In the genomic region with DNA sequence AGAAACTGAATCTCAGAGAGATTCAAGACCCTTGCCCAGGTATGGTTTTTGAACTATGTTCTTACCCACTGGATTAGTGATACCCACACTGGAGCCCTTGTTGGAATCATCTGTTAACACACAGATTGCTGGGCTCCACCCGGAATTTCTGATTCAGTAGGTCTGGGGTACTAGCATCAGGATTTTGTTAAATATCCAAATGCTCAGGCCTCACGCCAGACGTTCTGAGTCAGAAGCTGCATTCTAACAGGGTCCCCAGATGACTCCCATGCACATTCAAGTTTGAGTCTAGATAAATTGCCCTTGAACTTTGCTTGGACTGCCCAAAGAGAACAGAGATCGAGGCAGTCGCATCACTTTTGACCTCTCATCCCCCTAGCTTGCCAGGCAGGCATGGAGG, we compare ENCODE assay signal across 1 cellular context.
TF ChIP-seq lines count a peak whose summit lies in the region.

No MANE protein-coding gene starts in this region.

TF ChIP-seq in GM23338, 12 proteins besides CTCF, POLR2A, EP300 and RAD21:
- TF ChIP-seq, protein P1, sequence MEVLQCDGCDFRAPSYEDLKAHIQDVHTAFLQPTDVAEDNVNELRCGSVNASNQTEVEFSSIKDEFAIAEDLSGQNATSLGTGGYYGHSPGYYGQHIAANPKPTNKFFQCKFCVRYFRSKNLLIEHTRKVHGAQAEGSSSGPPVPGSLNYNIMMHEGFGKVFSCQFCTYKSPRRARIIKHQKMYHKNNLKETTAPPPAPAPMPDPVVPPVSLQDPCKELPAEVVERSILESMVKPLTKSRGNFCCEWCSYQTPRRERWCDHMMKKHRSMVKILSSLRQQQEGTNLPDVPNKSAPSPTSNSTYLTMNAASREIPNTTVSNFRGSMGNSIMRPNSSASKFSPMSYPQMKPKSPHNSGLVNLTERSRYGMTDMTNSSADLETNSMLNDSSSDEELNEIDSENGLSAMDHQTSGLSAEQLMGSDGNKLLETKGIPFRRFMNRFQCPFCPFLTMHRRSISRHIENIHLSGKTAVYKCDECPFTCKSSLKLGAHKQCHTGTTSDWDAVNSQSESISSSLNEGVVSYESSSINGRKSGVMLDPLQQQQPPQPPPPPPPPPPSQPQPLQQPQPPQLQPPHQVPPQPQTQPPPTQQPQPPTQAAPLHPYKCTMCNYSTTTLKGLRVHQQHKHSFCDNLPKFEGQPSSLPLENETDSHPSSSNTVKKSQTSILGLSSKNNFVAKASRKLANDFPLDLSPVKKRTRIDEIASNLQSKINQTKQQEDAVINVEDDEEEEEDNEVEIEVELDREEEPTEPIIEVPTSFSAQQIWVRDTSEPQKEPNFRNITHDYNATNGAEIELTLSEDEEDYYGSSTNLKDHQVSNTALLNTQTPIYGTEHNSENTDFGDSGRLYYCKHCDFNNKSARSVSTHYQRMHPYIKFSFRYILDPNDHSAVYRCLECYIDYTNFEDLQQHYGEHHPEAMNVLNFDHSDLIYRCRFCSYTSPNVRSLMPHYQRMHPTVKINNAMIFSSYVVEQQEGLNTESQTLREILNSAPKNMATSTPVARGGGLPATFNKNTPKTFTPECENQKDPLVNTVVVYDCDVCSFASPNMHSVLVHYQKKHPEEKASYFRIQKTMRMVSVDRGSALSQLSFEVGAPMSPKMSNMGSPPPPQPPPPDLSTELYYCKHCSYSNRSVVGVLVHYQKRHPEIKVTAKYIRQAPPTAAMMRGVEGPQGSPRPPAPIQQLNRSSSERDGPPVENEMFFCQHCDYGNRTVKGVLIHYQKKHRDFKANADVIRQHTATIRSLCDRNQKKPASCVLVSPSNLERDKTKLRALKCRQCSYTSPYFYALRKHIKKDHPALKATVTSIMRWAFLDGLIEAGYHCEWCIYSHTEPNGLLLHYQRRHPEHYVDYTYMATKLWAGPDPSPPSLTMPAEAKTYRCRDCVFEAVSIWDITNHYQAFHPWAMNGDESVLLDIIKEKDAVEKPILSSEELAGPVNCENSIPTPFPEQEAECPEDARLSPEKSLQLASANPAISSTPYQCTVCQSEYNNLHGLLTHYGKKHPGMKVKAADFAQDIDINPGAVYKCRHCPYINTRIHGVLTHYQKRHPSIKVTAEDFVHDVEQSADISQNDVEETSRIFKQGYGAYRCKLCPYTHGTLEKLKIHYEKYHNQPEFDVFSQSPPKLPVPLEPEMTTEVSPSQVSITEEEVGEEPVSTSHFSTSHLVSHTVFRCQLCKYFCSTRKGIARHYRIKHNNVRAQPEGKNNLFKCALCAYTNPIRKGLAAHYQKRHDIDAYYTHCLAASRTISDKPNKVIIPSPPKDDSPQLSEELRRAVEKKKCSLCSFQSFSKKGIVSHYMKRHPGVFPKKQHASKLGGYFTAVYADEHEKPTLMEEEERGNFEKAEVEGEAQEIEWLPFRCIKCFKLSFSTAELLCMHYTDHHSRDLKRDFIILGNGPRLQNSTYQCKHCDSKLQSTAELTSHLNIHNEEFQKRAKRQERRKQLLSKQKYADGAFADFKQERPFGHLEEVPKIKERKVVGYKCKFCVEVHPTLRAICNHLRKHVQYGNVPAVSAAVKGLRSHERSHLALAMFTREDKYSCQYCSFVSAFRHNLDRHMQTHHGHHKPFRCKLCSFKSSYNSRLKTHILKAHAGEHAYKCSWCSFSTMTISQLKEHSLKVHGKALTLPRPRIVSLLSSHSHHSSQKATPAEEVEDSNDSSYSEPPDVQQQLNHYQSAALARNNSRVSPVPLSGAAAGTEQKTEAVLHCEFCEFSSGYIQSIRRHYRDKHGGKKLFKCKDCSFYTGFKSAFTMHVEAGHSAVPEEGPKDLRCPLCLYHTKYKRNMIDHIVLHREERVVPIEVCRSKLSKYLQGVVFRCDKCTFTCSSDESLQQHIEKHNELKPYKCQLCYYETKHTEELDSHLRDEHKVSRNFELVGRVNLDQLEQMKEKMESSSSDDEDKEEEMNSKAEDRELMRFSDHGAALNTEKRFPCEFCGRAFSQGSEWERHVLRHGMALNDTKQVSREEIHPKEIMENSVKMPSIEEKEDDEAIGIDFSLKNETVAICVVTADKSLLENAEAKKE (CRISPR knock-in tag; IDR thresholded peaks at IDR 0.05): no peak
- TF ChIP-seq EZH2phosphoT487 (IDR thresholded peaks at IDR 0.05; ENCODE audit: unreplicated experiment) (no peak), POLR2AphosphoS5 (IDR thresholded peaks at IDR 0.05; ENCODE audit: low read depth) (no peak), JUNB (IDR thresholded peaks at IDR 0.05; ENCODE audit: unreplicated experiment) (no peak), NANOG (IDR thresholded peaks at IDR 0.05; ENCODE audit: borderline replicate concordance) (no peak), STAT1 (IDR thresholded peaks at IDR 0.05; ENCODE audit: unreplicated experiment) (no peak)
TF ChIP-seq in GM23338: peak in this region for 0.
